ENCODE assay signal across 10 cellular contexts in genomic region chr2:190121971-190122370, GRCh38. TPM values are rescaled to one million over a fixed set of nuclear protein-coding genes. Genes with fewer than 3 reads are reported as not detected.
DNase-seq lines count a peak whose midpoint lies in the region; ATAC-seq, FAIRE-seq and TF ChIP-seq lines count a peak whose summit lies in the region.
"Had no signal": no experiment of that assay in that cellular context is flagged by ENCODE, and none has a peak within 500 bp of the region (broad histone marks: within the 10 kb centered on the region; RNA-seq: fewer than 3 reads in every experiment).

No MANE protein-coding gene starts in this region.

- POLR2A ChIA-PET in Panc1 (lab: Charles Lee) = no interaction called here

- TF ChIP-seq CTCF in GM06990 (IDR thresholded peaks at IDR 0.05; ENCODE audit: insufficient read depth, low read length, poor library complexity, severe bottlenecking) (peak; percentile 38), Panc1 (IDR thresholded peaks at IDR 0.05) (peak; percentile 67), foreskin keratinocyte (conservative IDR thresholded peaks at IDR 0.05) (peak; percentile 56), stomach (IDR thresholded peaks at IDR 0.05) (peak in 3 of 7 experiments; percentile 16 to 23 (median 17))

- peak; percentile 75 for FAIRE-seq in H54 (lab: Jason Lieb, UNC)

- 39 to 65% (median 44%) methylated on average over 1 of the region's 1 CpG for WGBS in stomach, 5 donors

- H3K4me1 ChIP-seq in Panc1 (ENCODE audit: control insufficient read depth, insufficient read depth, low read length) (no peaks in the 10 kb centered on the region; the same call in 1 of the 2 replicates), foreskin keratinocyte (no peaks in the 10 kb centered on the region), stomach (peaks cover 0 to 3% (median 0%) of the 10 kb centered on the region in 4 donors)

- CTCF ChIA-PET in Panc1 (lab: Charles Lee) = no interaction called here

- in situ Hi-C loops in Panc1 (cut with HindIII; ENCODE audit: low pct_unique_long_range_greater_than_20kb, low sequenced_read_pairs) = no loop called here

- BruUV-seq in Panc1 (replicated peaks; lab: Mats Ljungman, UMichigan) = no TSS peak

- intact Hi-C loops in Panc1 (cut with micrococcal nuclease; ENCODE audit: unreplicated experiment) (no loop called here), stomach (cut with DNase I; ENCODE audit: low total_unique reads) (no loop called here)

- no peaks in the 10 kb centered on the region for H3K9me3 ChIP-seq in Panc1 (ENCODE audit: control insufficient read depth, insufficient read depth, low read depth, low read length)
- H3K9me3 ChIP-seq in stomach = no peaks in the 10 kb centered on the region
- H3K9me3 ChIP-seq: SJSA1 had no signal

- H3K4me3 ChIP-seq in GM06990 (replicated peaks; ENCODE audit: low read depth, low read length) = no peak overlapping the region
- no peak overlapping the region for H3K4me3 ChIP-seq in Panc1 (ENCODE audit: low read depth in 2 of 2, low read length in 2 of 2)
- H3K4me3 ChIP-seq in stomach = no peak overlapping the region
- H3K4me3 ChIP-seq: SJSA1 had no signal

- no peak for TF ChIP-seq EP300 in stomach (IDR thresholded peaks at IDR 0.05)

- TF ChIP-seq POLR2A in H54 (IDR thresholded peaks at IDR 0.05; ENCODE audit: low read depth, low read length) (no peak), stomach (IDR thresholded peaks at IDR 0.05) (no peak)

- H3K27me3 ChIP-seq in GM06990 (replicated peaks; ENCODE audit: control insufficient read depth, insufficient read depth, low read length) (no peaks in the 10 kb centered on the region), Panc1 (ENCODE audit: control insufficient read depth, insufficient read depth, low read length) (no peaks in the 10 kb centered on the region; the same call in 1 of the 2 replicates), foreskin keratinocyte (no peaks in the 10 kb centered on the region), stomach (no peaks in the 10 kb centered on the region)
- H3K27me3 ChIP-seq: SJSA1 had no signal

- DNase-seq in GM06990 (ENCODE audit: extremely low read depth, insufficient read length) (peak; percentile 27), H54 (ENCODE audit: insufficient read length, low spot score) (peak; percentile 11), Panc1 (ENCODE audit: low read depth, low spot score) (peak; percentile 12), foreskin keratinocyte (no peak), DMS79 (lab: John Stamatoyannopoulos, UW) (no peak), stomach (no peak), HuH-7.5 (ENCODE audit: low spot score) (no peak)
- DNase-seq: naive B cell had no signal

- no peaks in the 10 kb centered on the region for H3K36me3 ChIP-seq in GM06990 (ENCODE audit: control insufficient read depth, insufficient read depth, low read length)
- H3K36me3 ChIP-seq in Panc1 (ENCODE audit: control insufficient read depth, insufficient read depth, low read length) = no peaks in the 10 kb centered on the region
- H3K36me3 ChIP-seq in stomach = no peaks in the 10 kb centered on the region
- H3K36me3 ChIP-seq: SJSA1 had no signal

- no peak overlapping the region for H3K27ac ChIP-seq in Panc1 (ENCODE audit: low read length)
- H3K27ac ChIP-seq in foreskin keratinocyte = no peak overlapping the region
- no peak overlapping the region for H3K27ac ChIP-seq in stomach
- H3K27ac ChIP-seq: SJSA1 had no signal

- no peak for ATAC-seq in Panc1
- ATAC-seq in foreskin keratinocyte = no peak
- no peak for ATAC-seq in GM18870 (IDR thresholded peaks at IDR 0.05; ENCODE audit: unreplicated experiment)

RNA-seq across cellular contexts. Expression of gene MSTN, which starts 59.4 kb away (rescaled TPM):
- not detected for total RNA-seq in Panc1 (2021; ENCODE audit: unreplicated experiment)
- not detected for polyA plus RNA-seq in Panc1 (2012; ENCODE audit: insufficient read length)
- not detected in 2 replicates for total RNA-seq in foreskin keratinocyte
- not detected in 2 replicates for polyA plus RNA-seq in foreskin keratinocyte
- 1 to 10 TPM in 1 of 5 donors, not detected in 4; 2.0 TPM for total RNA-seq in stomach
- under 1 TPM in 2 of 3 donors, not detected in 1; 0.45 to 0.46 TPM for polyA plus RNA-seq in stomach

Comparison
In these comparisons a context has a peak if more than half of its experiments do, and no peak if none do; other contexts are left out.
1. DNase-seq: peak in GM06990 (single experiment), H54 (single experiment) and Panc1 (single experiment); none in foreskin keratinocyte (0 of 2), DMS79 (single experiment), stomach (single experiment) and HuH-7.5 (single experiment).